8 cellular contexts compared by ENCODE assay signal in genomic region chr9:114386361-114386885, GRCh38. TPM values are rescaled to one million over a fixed set of nuclear protein-coding genes. Genes with fewer than 3 reads are reported as not detected.
A peak's percentile ranks its signal among the peaks of the same experiment; 100 is the strongest.
DNase-seq lines count a peak whose midpoint lies in the region; ATAC-seq and TF ChIP-seq lines count a peak whose summit lies in the region.

No MANE protein-coding gene starts in this region.

- WGBS in IMR-90 (ENCODE audit: extremely low coverage in 2 of 2, insufficient read length in 1 of 2), 2 experiments, result no CpG with 5 or more reads among the region's 10 CpGs

- H3K9ac ChIP-seq in IMR-90 (ENCODE audit: low read depth, low read length) (peak overlapping the region; percentile 83), stomach smooth muscle (ENCODE audit: low read length in 2 of 2) (peak overlapping the region; percentile 83 to 92)

- H3K4me3 Mint-ChIP-seq in activated naive CD8-positive, alpha-beta T cell treated with anti-CD3 and anti-CD28 coated beads, Interleukin-2, amount 10 ng/mL, durations not matched to agents 7 days and 5 days, result peak overlapping the region; percentile 99

- no peaks in the 10 kb centered on the region for H3K27me3 ChIP-seq in IMR-90 (ENCODE audit: control insufficient read depth, insufficient read depth, low read length)
- no peaks in the 10 kb centered on the region for H3K27me3 ChIP-seq in layer of hippocampus (ENCODE audit: control insufficient read depth, insufficient read depth, low read length)
- H3K27me3 ChIP-seq in stomach smooth muscle (ENCODE audit: control insufficient read depth in 1 of 2, insufficient read depth in 2 of 2, low read length in 2 of 2), result no peaks in the 10 kb centered on the region

- H3K27ac ChIP-seq in IMR-90 (ENCODE audit: insufficient read depth, low read length) (peak overlapping the region; percentile 88), layer of hippocampus (ENCODE audit: low read depth, low read length) (peak overlapping the region; percentile 87), stomach smooth muscle (ENCODE audit: low read length) (peak overlapping the region; percentile 85)

- 0 out of 2 replicates have a peak overlapping the region, but pooled peaks have one; percentile 21 for H2BK20ac ChIP-seq in IMR-90 (ENCODE audit: low read depth, low read length)

- BruUV-seq in IMR-90 (replicated peaks; lab: Mats Ljungman, UMichigan), result no TSS peak

- H3K4me1 Mint-ChIP-seq in activated naive CD8-positive, alpha-beta T cell treated with anti-CD3 and anti-CD28 coated beads, Interleukin-2, amount 10 ng/mL, durations not matched to agents 7 days and 5 days, result peaks cover 47% of the 10 kb centered on the region

- peak overlapping the region; percentile 97 for H2AK9ac ChIP-seq in IMR-90 (replicated peaks; ENCODE audit: low read depth, low read length, poor library complexity)

- H3K4me3 ChIP-seq in IMR-90 (ENCODE audit: insufficient read depth, low read depth, low read length) (peak overlapping the region; percentile 51), stomach smooth muscle (ENCODE audit: low read length in 2 of 2) (peak overlapping the region; percentile 91 to 97)

- CTCF ChIA-PET in IMR-90 (lab: Yijun Ruan, JAX), result interaction anchor here (0.6 kb wide), 1 partner anchor 732 kb away, joined by 9 read pairs; no protein-coding TSS in a partner anchor

- H3K23ac ChIP-seq in IMR-90 (ENCODE audit: low read depth, low read length), result peak overlapping the region; percentile 95

- TF ChIP-seq RAD21 in IMR-90 (IDR thresholded peaks at IDR 0.05; ENCODE audit: low read length), result no peak

- H3K9me3 Mint-ChIP-seq in activated naive CD8-positive, alpha-beta T cell treated with anti-CD3 and anti-CD28 coated beads, Interleukin-2, amount 10 ng/mL, durations not matched to agents 7 days and 5 days, result no peaks in the 10 kb centered on the region

- in situ Hi-C loops in IMR-90 (cut with MboI; ENCODE audit: low sequenced_read_pairs), result no loop called here

- POLR2A ChIA-PET in IMR-90 (lab: Charles Lee; ENCODE audit: unreplicated experiment), result interaction anchor here (1.0 to 1.1 kb wide), 2 partner anchors 10 to 11 kb away, joined by 3 to 4 read pairs; no protein-coding TSS in a partner anchor
- POLR2A ChIA-PET in activated naive CD8-positive, alpha-beta T cell treated with anti-CD3 and anti-CD28 coated beads, Interleukin-2, amount 10 ng/mL, durations not matched to agents 7 days and 5 days (lab: Charles Lee), result interaction anchor here (0.8 to 12.9 kb wide), 12 partner anchors 8 to 543 kb away, joined by 3 to 637 read pairs (median 20); partner anchors contain the start of gene ATP6V1G1

- H2BK120ac ChIP-seq in IMR-90 (ENCODE audit: low read depth, low read length), result peak overlapping the region; percentile 75

- ATAC-seq in IMR-90 (ENCODE audit: low read depth) (no peak), HG03139 (IDR thresholded peaks at IDR 0.05; ENCODE audit: unreplicated experiment) (no peak)
- no peak for ATAC-seq in activated naive CD8-positive, alpha-beta T cell treated with anti-CD3 and anti-CD28 coated beads, Interleukin-2, amount 10 ng/mL, durations not matched to agents 7 days and 5 days (ENCODE audit: low read depth)

- peak overlapping the region; percentile 92 for H3K14ac ChIP-seq in IMR-90 (replicated peaks; ENCODE audit: low read depth, low read length)

- H2AK5ac ChIP-seq in IMR-90 (ENCODE audit: low read depth, low read length), result peak overlapping the region; percentile 89

- H3K56ac ChIP-seq in IMR-90 (ENCODE audit: extremely low read depth, insufficient read depth, low read length), result no peak overlapping the region

- peaks cover 17% of the 10 kb centered on the region for H3K9me1 ChIP-seq in IMR-90 (ENCODE audit: insufficient read depth, low read length)

- peak overlapping the region; percentile 50; the same call in 1 of the 2 replicates for H4K5ac ChIP-seq in IMR-90 (ENCODE audit: low read depth, low read length)

- H4K91ac ChIP-seq in IMR-90 (ENCODE audit: insufficient read depth, low read depth, low read length), result peak overlapping the region; percentile 82

- no peak for TF ChIP-seq CTCF in IMR-90 (conservative IDR thresholded peaks at IDR 0.05; ENCODE audit: low read depth, low read length)

- H3K27me3 Mint-ChIP-seq in activated naive CD8-positive, alpha-beta T cell treated with anti-CD3 and anti-CD28 coated beads, Interleukin-2, amount 10 ng/mL, durations not matched to agents 7 days and 5 days, result no peaks in the 10 kb centered on the region

- peak overlapping the region; percentile 94 for H2AFZ ChIP-seq in IMR-90 (replicated peaks; ENCODE audit: low read length, poor library complexity)

- H3K27ac Mint-ChIP-seq in activated naive CD8-positive, alpha-beta T cell treated with anti-CD3 and anti-CD28 coated beads, Interleukin-2, amount 10 ng/mL, durations not matched to agents 7 days and 5 days, result peak overlapping the region; percentile 99

- peaks cover 36% of the 10 kb centered on the region for H3K4me1 ChIP-seq in IMR-90 (ENCODE audit: control insufficient read depth, insufficient read depth, low read length)
- peaks cover 72% of the 10 kb centered on the region for H3K4me1 ChIP-seq in stomach smooth muscle (ENCODE audit: control insufficient read depth, insufficient read depth, low read length)

- peak overlapping the region; percentile 74 for H2BK5ac ChIP-seq in IMR-90 (ENCODE audit: low read depth, low read length, poor library complexity, severe bottlenecking)

- peaks cover 74% of the 10 kb centered on the region for H3K36me3 Mint-ChIP-seq in activated naive CD8-positive, alpha-beta T cell treated with anti-CD3 and anti-CD28 coated beads, Interleukin-2, amount 10 ng/mL, durations not matched to agents 7 days and 5 days

- peak overlapping the region; percentile 84 to 92; a peak in 3 of 4 replicates for H4K8ac ChIP-seq in IMR-90 (ENCODE audit: low read depth in 2 of 2, low read length in 2 of 2)

- no peaks in the 10 kb centered on the region; the same call in 1 of the 2 replicates for H3K36me3 ChIP-seq in IMR-90 (ENCODE audit: control insufficient read depth, insufficient read depth, low read length)
- H3K36me3 ChIP-seq in stomach smooth muscle (ENCODE audit: control insufficient read depth in 2 of 2, insufficient read depth in 2 of 2, low read length in 2 of 2), result peaks cover 0 to 2% of the 10 kb centered on the region in 2 donors

- peak overlapping the region; percentile 85 for H3K4me2 ChIP-seq in IMR-90 (ENCODE audit: low read depth, low read length)

- H4K20me1 ChIP-seq in IMR-90 (ENCODE audit: insufficient read depth, low read length), result peaks cover 21% of the 10 kb centered on the region; the same call in 1 of the 2 replicates

- peak overlapping the region; percentile 28; the same call in 2 of the 3 replicates for H2BK15ac ChIP-seq in IMR-90 (ENCODE audit: low read depth, low read length)

- H3K18ac ChIP-seq in IMR-90 (ENCODE audit: low read depth, low read length), result no peak overlapping the region; the same call in 1 of the 2 replicates

- DNase-seq in IMR-90 (no peak), NCI-H187 (lab: John Stamatoyannopoulos, UW) (no peak), NCI-H1048 (lab: John Stamatoyannopoulos, UW) (no peak), HK-2 (ENCODE audit: unreplicated experiment) (no peak)
- DNase-seq in activated naive CD8-positive, alpha-beta T cell treated with anti-CD3 and anti-CD28 coated beads, Interleukin-2, amount 10 ng/mL, durations not matched to agents 7 days and 5 days, result peak; percentile 50

- TF ChIP-seq POLR2A in IMR-90 (IDR thresholded peaks at IDR 0.05; ENCODE audit: low read depth, low read length), result no peak

- H3K79me1 ChIP-seq in IMR-90 (ENCODE audit: low read depth in 1 of 2, low read length in 2 of 2), result peaks cover 17 to 69% of the 10 kb centered on the region in 2 experiments

- peak overlapping the region; percentile 93 for H3K4ac ChIP-seq in IMR-90 (ENCODE audit: low read depth, low read length)

- intact Hi-C loops in IMR-90 (cut with micrococcal nuclease), result no loop called here

- H3K9me3 ChIP-seq in IMR-90 (ENCODE audit: control insufficient read depth, insufficient read depth, low read length) (no peaks in the 10 kb centered on the region), stomach smooth muscle (ENCODE audit: control insufficient read depth in 2 of 2, low read length in 2 of 2) (no peaks in the 10 kb centered on the region)

- dilution Hi-C loops in IMR-90 (cut with HindIII; ENCODE audit: low sequenced_read_pairs, unreplicated experiment), result no loop called here

TF ChIP-seq in IMR-90, 13 proteins besides CTCF, POLR2A, EP300 and RAD21 (continues in another document):
- no peak for TF ChIP-seq MAZ (IDR thresholded peaks at IDR 0.05; ENCODE audit: borderline replicate concordance, low read depth, low read length)
- TF ChIP-seq CEBPB (IDR thresholded peaks at IDR 0.05; ENCODE audit: low read depth, low read length), result no peak
- TF ChIP-seq RCOR1 (IDR thresholded peaks at IDR 0.05; ENCODE audit: insufficient replicate concordance, low read length), result no peak
- no peak for TF ChIP-seq NFE2L2 (IDR thresholded peaks at IDR 0.05; ENCODE audit: low read depth, low read length)
- no peak for TF ChIP-seq ELK1 (IDR thresholded peaks at IDR 0.05; ENCODE audit: borderline replicate concordance, low read depth, low read length)
- TF ChIP-seq BHLHE40 (IDR thresholded peaks at IDR 0.05; ENCODE audit: low read depth, low read length), result no peak
- TF ChIP-seq FOS (IDR thresholded peaks at IDR 0.05; ENCODE audit: low read depth, low read length), result no peak
- TF ChIP-seq MAFK (IDR thresholded peaks at IDR 0.05; ENCODE audit: low read depth, low read length), result no peak
- TF ChIP-seq MXI1 (IDR thresholded peaks at IDR 0.05; ENCODE audit: borderline replicate concordance, low read depth, low read length), result no peak

RNA-seq across cellular contexts. Expression of gene AKNA, which starts 1.4 kb away (rescaled TPM):
- 2.7 and 2.8 TPM in 2 replicates for total RNA-seq in IMR-90 (2012; rRNA removed)
- polyA plus RNA-seq in IMR-90 (2012; rRNA removed), result 7.2 and 7.3 TPM in 2 replicates
- 1.3 and 5.9 TPM in 2 replicates for polyA plus RNA-seq in IMR-90 (2012; cell fraction: cytosol; rRNA removed)
- polyA plus RNA-seq in IMR-90 (2012; cell fraction: nucleus; rRNA removed; ENCODE audit: low replicate concordance), result 23.5 and 29.0 TPM in 2 replicates
- total RNA-seq in activated naive CD8-positive, alpha-beta T cell treated with anti-CD3 and anti-CD28 coated beads, Interleukin-2, amount 10 ng/mL, durations not matched to agents 7 days and 5 days, result 100 to 1,000 TPM; 482 to 492 TPM

RNA-seq across cellular contexts. Expression of gene ORM2, which starts 56.8 kb away (rescaled TPM):
- total RNA-seq in IMR-90 (2012; rRNA removed), result not detected in 2 replicates
- polyA plus RNA-seq in IMR-90 (2012; rRNA removed), result not detected in 2 replicates
- polyA plus RNA-seq in IMR-90 (2012; cell fraction: cytosol; rRNA removed), result not detected in 2 replicates
- not detected in 2 replicates for polyA plus RNA-seq in IMR-90 (2012; cell fraction: nucleus; rRNA removed; ENCODE audit: low replicate concordance)
- not detected for total RNA-seq in activated naive CD8-positive, alpha-beta T cell treated with anti-CD3 and anti-CD28 coated beads, Interleukin-2, amount 10 ng/mL, durations not matched to agents 7 days and 5 days

Comparison
In these comparisons a context has a peak if more than half of its experiments do, and no peak if none do; other contexts are left out.
1. RNA of gene AKNA, which starts 1.4 kb away (total RNA-seq): 482 to 492 TPM in activated naive CD8-positive, alpha-beta T cell treated with anti-CD3 and anti-CD28 coated beads, Interleukin-2, amount 10 ng/mL, durations not matched to agents 7 days and 5 days; 2.7 to 2.8 TPM in IMR-90; every median in the first group is over 100 times any median in the second.
2. Peak in every context shown above with its lines, with median percentiles within 50 percentile points of each other: H3K27ac ChIP-seq.